Comparison of ENCODE assay signal across 8 cellular contexts in genomic region chr14:78598046-78598652, GRCh38.
DNase-seq lines count a peak whose midpoint lies in the region; ATAC-seq and TF ChIP-seq lines count a peak whose summit lies in the region.

No MANE protein-coding gene starts in this region.

- H3K4me3 ChIP-seq in kidney epithelial cell (ENCODE audit: low read depth, low read length): no peak overlapping the region

- H3K9me3 Mint-ChIP-seq in T-helper 2 cell treated with Interferon-gamma antibody and Interleukin-4, amounts not matched to agents 5 μg/mL and 100 μg/mL, for 36 hours: no peaks in the 10 kb centered on the region
- no peaks in the 10 kb centered on the region for H3K9me3 Mint-ChIP-seq in central memory CD8-positive, alpha-beta T cell

- TF ChIP-seq CTCF in GM12874 (IDR thresholded peaks at IDR 0.05; ENCODE audit: insufficient read depth, low read depth, low read length): peak; percentile 94
- TF ChIP-seq CTCF in kidney epithelial cell (IDR thresholded peaks at IDR 0.05; ENCODE audit: insufficient read depth, low read length, poor library complexity, severe bottlenecking): peak; percentile 96

- H3K36me3 Mint-ChIP-seq in T-helper 2 cell treated with Interferon-gamma antibody and Interleukin-4, amounts not matched to agents 5 μg/mL and 100 μg/mL, for 36 hours (ENCODE audit: low read depth): no peaks in the 10 kb centered on the region
- H3K36me3 Mint-ChIP-seq in central memory CD8-positive, alpha-beta T cell (ENCODE audit: insufficient read depth): no peaks in the 10 kb centered on the region

- no peaks in the 10 kb centered on the region for H3K27me3 ChIP-seq in kidney epithelial cell (ENCODE audit: control insufficient read depth, insufficient read depth, low read length)

- H3K27ac Mint-ChIP-seq in T-helper 2 cell treated with Interferon-gamma antibody and Interleukin-4, amounts not matched to agents 5 μg/mL and 100 μg/mL, for 36 hours: no peak overlapping the region
- no peak overlapping the region for H3K27ac Mint-ChIP-seq in central memory CD8-positive, alpha-beta T cell (ENCODE audit: low read depth)

- DNase-seq in A172 (ENCODE audit: low spot score): peak; percentile 29
- DNase-seq in NCI-H128 (lab: John Stamatoyannopoulos, UW; ENCODE audit: unreplicated experiment): peak; percentile 55
- peak; percentile 13 for DNase-seq in T-helper 2 cell treated with Interferon-gamma antibody and Interleukin-4, amounts not matched to agents 5 μg/mL and 100 μg/mL, for 36 hours (ENCODE audit: low spot score)
- DNase-seq in central memory CD8-positive, alpha-beta T cell (ENCODE audit: low spot score in 2 of 2): no peak
- no peak for DNase-seq in kidney epithelial cell (ENCODE audit: low read depth)
- peak; percentile 18 for DNase-seq in stimulated activated CD4-positive, alpha-beta T cell treated with anti-CD3 and anti-CD28 coated beads, Interleukin-4, amount 100 ng/mL, for 1 hour

- H3K27me3 Mint-ChIP-seq in T-helper 2 cell treated with Interferon-gamma antibody and Interleukin-4, amounts not matched to agents 5 μg/mL and 100 μg/mL, for 36 hours (ENCODE audit: low read depth): no peaks in the 10 kb centered on the region
- H3K27me3 Mint-ChIP-seq in central memory CD8-positive, alpha-beta T cell: peaks cover 15% of the 10 kb centered on the region

- H3K4me3 Mint-ChIP-seq in T-helper 2 cell treated with Interferon-gamma antibody and Interleukin-4, amounts not matched to agents 5 μg/mL and 100 μg/mL, for 36 hours: no peak overlapping the region
- H3K4me3 Mint-ChIP-seq in central memory CD8-positive, alpha-beta T cell: no peak overlapping the region

- no peaks in the 10 kb centered on the region for H3K4me1 Mint-ChIP-seq in T-helper 2 cell treated with Interferon-gamma antibody and Interleukin-4, amounts not matched to agents 5 μg/mL and 100 μg/mL, for 36 hours (ENCODE audit: low read depth)
- no peaks in the 10 kb centered on the region for H3K4me1 Mint-ChIP-seq in central memory CD8-positive, alpha-beta T cell

- no peaks in the 10 kb centered on the region for H3K36me3 ChIP-seq in kidney epithelial cell (ENCODE audit: control insufficient read depth, insufficient read depth, low read length)

- peak; percentile 94 for ATAC-seq in HG02642 (IDR thresholded peaks at IDR 0.05; ENCODE audit: poor library complexity, unreplicated experiment)
- peak; percentile 43 for ATAC-seq in central memory CD8-positive, alpha-beta T cell (replicated peaks; ENCODE audit: extremely low read depth, poor library complexity, severe bottlenecking)

Comparison
In these comparisons a context has a peak if more than half of its experiments do, and no peak if none do; other contexts are left out.
1. DNase-seq: peak in A172 (single experiment), NCI-H128 (single experiment), T-helper 2 cell treated with Interferon-gamma antibody and Interleukin-4, amounts not matched to agents 5 μg/mL and 100 μg/mL, for 36 hours (single experiment) and stimulated activated CD4-positive, alpha-beta T cell treated with anti-CD3 and anti-CD28 coated beads, Interleukin-4, amount 100 ng/mL, for 1 hour (single experiment); none in central memory CD8-positive, alpha-beta T cell (0 of 2) and kidney epithelial cell (single experiment).